12 cellular contexts compared by ENCODE assay signal in the genomic region with DNA sequence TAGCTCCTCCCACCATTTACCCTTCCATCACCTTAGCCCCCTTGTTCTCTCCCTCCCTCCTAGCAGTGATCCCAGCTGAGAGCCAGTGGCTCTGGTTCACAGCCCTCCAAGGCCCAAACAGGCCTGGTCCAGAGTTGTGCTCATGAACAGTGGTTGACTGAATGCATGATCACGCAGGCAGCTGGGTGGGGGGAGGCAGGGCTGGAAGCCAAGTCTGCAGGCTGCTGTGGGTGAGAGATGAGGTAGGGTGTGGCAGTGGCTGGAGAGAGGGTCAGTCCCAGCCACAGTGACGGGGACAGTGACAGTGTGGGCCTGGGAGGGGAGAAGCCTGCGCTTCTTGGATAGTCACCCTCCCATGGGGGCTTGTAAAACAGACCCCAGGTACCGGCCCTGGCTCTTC. TPM values are rescaled to one million over a fixed set of nuclear protein-coding genes. Genes with fewer than 3 reads are reported as not detected.
"Had no signal": no experiment of that assay in that cellular context is flagged by ENCODE, and none has a peak within 500 bp of the region (broad histone marks: within the 10 kb centered on the region; RNA-seq: fewer than 3 reads in every experiment).

No MANE protein-coding gene starts in this region.

- H3K4me1 ChIP-seq: HAP-1 had no signal

- H3K4me3 ChIP-seq: GM23248, GM23338, HAP-1 had no signal

- FAIRE-seq: H1, H54 had no signal

- ATAC-seq: GM23338, HCT116 had no signal

- H3K9me3 ChIP-seq: HAP-1 had no signal

- H3K4me2 ChIP-seq: GM23338 had no signal

- H3K4me3 Mint-ChIP-seq: GM23338, H9, HFFc6 had no signal

- H3K27ac ChIP-seq: GM23248 had no signal

- H3K36me3 ChIP-seq: HAP-1 had no signal

- H2AFZ ChIP-seq: GM23248, GM23338 had no signal

- H3K9ac ChIP-seq: GM23248 had no signal

- H3K27ac Mint-ChIP-seq: GM23338, H9, HFFc6 had no signal

- DNase-seq: GM23248, GOT3, H7, H9, HCEC 1CT, HFFc6 had no signal

- H3K9me3 Mint-ChIP-seq: GM23338, H9, HFFc6 had no signal

RNA-seq across cellular contexts. Expression of a gene that starts 22.2 kb away (rescaled TPM):
- total RNA-seq: GM23248, HFFc6 had no signal
- polyA plus RNA-seq: GM23248 had no signal

RNA-seq across cellular contexts. Expression of a gene that starts 51.0 kb away (rescaled TPM):
- total RNA-seq: GM23248, GM23338, H1, H4, H7, H9, HFFc6 had no signal
- polyA plus RNA-seq: GM23248, GM23338, H1 had no signal

RNA-seq across cellular contexts. Expression of a gene that starts 58.0 kb away (rescaled TPM):
- total RNA-seq: GM23248, GM23338, H1, H4, H7, H9, HFFc6 had no signal
- polyA plus RNA-seq: GM23248, GM23338, H1 had no signal
